ENCODE assay signal across 14 cellular contexts in genomic region chr2:130599391-130599790, GRCh38. TPM values are rescaled to one million over a fixed set of nuclear protein-coding genes. Genes with fewer than 3 reads are reported as not detected.
DNase-seq lines count a peak whose midpoint lies in the region; ATAC-seq, FAIRE-seq and TF ChIP-seq lines count a peak whose summit lies in the region.
"Not testable (repeated sequence)": the region's sequence is repeated elsewhere in the genome, so short reads cannot be mapped to it uniquely, and the experiment has no call there.
"Had no signal": no experiment of that assay in that cellular context is flagged by ENCODE, and none has a peak within 500 bp of the region (broad histone marks: within the 10 kb centered on the region; RNA-seq: fewer than 3 reads in every experiment).

Gene CFC1 (minus strand): TSS chr2:130599575. CDS start chr2:130599287, 288 bp downstream.

- TF ChIP-seq CTCF in body of pancreas (IDR thresholded peaks at IDR 0.05); cardiac muscle cell (IDR thresholded peaks at IDR 0.05; ENCODE audit: low read depth, low read length); pancreas (IDR thresholded peaks at IDR 0.05); type B pancreatic cell (conservative IDR thresholded peaks at IDR 0.05): not testable (repeated sequence)

- H3K4me3 Mint-ChIP-seq in type B pancreatic cell = not testable (repeated sequence)

- not testable (repeated sequence) for H3K27me3 Mint-ChIP-seq in type B pancreatic cell

- not testable (repeated sequence) for H3K9me3 Mint-ChIP-seq in type B pancreatic cell

- H3K9me3 ChIP-seq in body of pancreas; cardiac muscle cell (ENCODE audit: low read depth); pancreas: not testable (repeated sequence)

- intact Hi-C loops in body of pancreas (cut with DNase I); pancreas (cut with DNase I): not testable (repeated sequence)

- not testable (repeated sequence) for H3K27ac Mint-ChIP-seq in type B pancreatic cell

- peak; percentile 84 for FAIRE-seq in islet of Langerhans (lab: Jason Lieb, UNC)
- FAIRE-seq in pancreas (lab: Jason Lieb, UNC) = not testable (repeated sequence)

- no CpG with 5 or more reads among the region's 7 CpGs for WGBS in body of pancreas, 2 donors
- no CpG with 5 or more reads among the region's 7 CpGs for WGBS in pancreas, 2 donors

- H3K27me3 ChIP-seq in body of pancreas, cardiac muscle cell, pancreas: not testable (repeated sequence)

- not testable (repeated sequence) for TF ChIP-seq POLR2A in body of pancreas (IDR thresholded peaks at IDR 0.05)

- H3K4me1 ChIP-seq in body of pancreas; cardiac muscle cell (ENCODE audit: low read depth); pancreas: not testable (repeated sequence)

- H3K36me3 Mint-ChIP-seq in type B pancreatic cell = not testable (repeated sequence)

- not testable (repeated sequence) for H3K4me3 ChIP-seq in body of pancreas, cardiac muscle cell, pancreas

- H3K27ac ChIP-seq in body of pancreas, cardiac muscle cell, pancreas: not testable (repeated sequence)

- not testable (repeated sequence) for DNase-seq in body of pancreas; cardiac muscle cell (ENCODE audit: low read depth in 1 of 2, low spot score in 1 of 2); pancreas; type B pancreatic cell (ENCODE audit: extremely low spot score, unreplicated experiment)

- not testable (repeated sequence) for H3K36me3 ChIP-seq in body of pancreas (replicated peaks in 1 of 2; ENCODE audit: insufficient read depth in 1 of 2, low read depth in 2 of 2); cardiac muscle cell; pancreas

- not testable (repeated sequence) for H3K4me1 Mint-ChIP-seq in type B pancreatic cell (ENCODE audit: unreplicated experiment)

- not testable (repeated sequence) for ATAC-seq in body of pancreas
- ATAC-seq in pancreas = peak in 2 of 4 donors; percentile 59 to 61

RNA-seq across cellular contexts. Expression of gene CFC1, which starts in this region (rescaled TPM):
- total RNA-seq in body of pancreas (10 to 100 TPM; 16.1 to 24.7 TPM), cardiac muscle cell (48.4 and 59.1 TPM in 2 replicates), pancreas (10 to 100 TPM in 3 of 6 donors, 1 to 10 TPM in 3; 3.0 to 64.6 (median 10.5) TPM), type B pancreatic cell (ENCODE audit: low replicate concordance) (25.5 and 27.1 TPM in 2 replicates)
- polyA plus RNA-seq in cardiac muscle cell (52.6 and 84.2 TPM in 2 replicates), pancreas (100 to 1,000 TPM; 207 to 385 TPM)
- total RNA-seq: A673; CD4-positive, alpha-beta memory T cell; CD4-positive, CD25-positive, alpha-beta regulatory T cell; CD8-positive, alpha-beta memory T cell; Daoy; G401; GM12878 had no signal
- polyA plus RNA-seq: AG04450; CD14-positive monocyte; CD4-positive, alpha-beta memory T cell; CD4-positive, CD25-positive, alpha-beta regulatory T cell; CD8-positive, alpha-beta memory T cell; GM12878 had no signal
